ENCODE assay signal across 17 cellular contexts in the genomic region with DNA sequence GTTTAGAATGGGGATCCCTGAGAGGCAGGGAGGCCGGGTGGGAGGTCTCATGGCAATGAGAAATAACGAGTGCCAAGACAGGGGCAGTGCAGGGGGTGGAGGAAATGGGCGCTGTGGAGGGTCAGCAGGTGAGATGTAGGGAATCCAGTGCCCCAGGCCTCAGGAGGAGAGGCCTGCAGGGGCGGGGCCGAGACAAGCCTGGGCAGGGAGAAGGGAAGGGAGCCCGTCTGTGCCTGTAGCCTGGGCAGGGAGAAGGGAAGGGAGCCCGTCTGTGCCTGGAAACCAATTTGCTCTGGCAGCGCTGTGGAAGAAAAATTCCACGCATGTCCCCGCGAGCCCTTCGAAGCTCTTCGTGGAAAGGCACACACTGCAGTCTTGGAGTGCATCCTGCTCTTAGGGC. TPM values are rescaled to one million over a fixed set of nuclear protein-coding genes. Genes with fewer than 3 reads are reported as not detected.
DNase-seq lines count a peak whose midpoint lies in the region; ATAC-seq and TF ChIP-seq lines count a peak whose summit lies in the region.
"Had no signal": no experiment of that assay in that cellular context is flagged by ENCODE, and none has a peak within 500 bp of the region (broad histone marks: within the 10 kb centered on the region; RNA-seq: fewer than 3 reads in every experiment).

No MANE protein-coding gene starts in this region.

- no peaks in the 10 kb centered on the region for H3K9me2 ChIP-seq in GM23338 (ENCODE audit: insufficient read depth)

- H3K79me2 ChIP-seq in GM23338 (replicated peaks; ENCODE audit: insufficient read depth) = no peaks in the 10 kb centered on the region

- DNase-seq in GM23338 (ENCODE audit: low spot score) (no peak), NCI-H1105 (lab: John Stamatoyannopoulos, UW) (peak; percentile 16), RWPE2 (ENCODE audit: low spot score) (no peak), hypothalamus (lab: John Stamatoyannopoulos, UW) (no peak), NCI-H1092 treated with DMSO at 0.1 percent for 48 hours (lab: John Stamatoyannopoulos, UW) (no peak)
- DNase-seq in activated T-cell treated with anti-CD3 and anti-CD28 coated beads, Interleukin-2, amount 50 U/mL, for 1 hour = no peak
- DNase-seq: CD4-positive, alpha-beta memory T cell; H9; NCI-H146; NCI-H2081 treated with DMSO at 0.1 percent for 48 hours; NCI-H446 treated with DMSO at 0.1 percent for 48 hours; OCI-M1; RPMI8226; SW 1271 had no signal

- H3K27ac ChIP-seq in GM23338 (ENCODE audit: low read depth) (no peak overlapping the region), RWPE2 (ENCODE audit: poor library complexity, severe bottlenecking) (peak overlapping the region; percentile 43)
- H3K27ac ChIP-seq: SJSA1 had no signal

- H3K9me3 ChIP-seq in RWPE2 (ENCODE audit: severe bottlenecking) = no peaks in the 10 kb centered on the region
- H3K9me3 ChIP-seq: SJSA1 had no signal

- TF ChIP-seq CTCF in GM23338 (conservative IDR thresholded peaks at IDR 0.05; ENCODE audit: low read depth in 2 of 2) (no peak), RWPE2 (IDR thresholded peaks at IDR 0.05; ENCODE audit: poor library complexity, severe bottlenecking) (no peak)

- H3K36me3 Mint-ChIP-seq in GM23338 (ENCODE audit: low read depth) = peaks cover 2% of the 10 kb centered on the region; the same call in 2 of the 3 replicates
- H3K36me3 Mint-ChIP-seq: CD4-positive, alpha-beta memory T cell had no signal

- ATAC-seq in GM23338 = peak; percentile 35
- ATAC-seq in RWPE2 (ENCODE audit: low read depth) = peak; percentile 84
- peak; percentile 88 for ATAC-seq in esophagus mucosa

- H3K27ac Mint-ChIP-seq in GM23338 = no peak overlapping the region; the same call in 1 of the 2 replicates
- H3K27ac Mint-ChIP-seq: CD4-positive, alpha-beta memory T cell; H9 had no signal

- H4K20me1 ChIP-seq in GM23338 (replicated peaks; ENCODE audit: insufficient read depth) = no peaks in the 10 kb centered on the region

- H3K4me1 ChIP-seq in GM23338 (ENCODE audit: insufficient read depth) (no peaks in the 10 kb centered on the region; the same call in 1 of the 2 replicates), RWPE2 (ENCODE audit: insufficient read depth, poor library complexity, severe bottlenecking) (peaks cover 25% of the 10 kb centered on the region)

- H3K27me3 ChIP-seq in GM23338 (ENCODE audit: insufficient read depth) = no peaks in the 10 kb centered on the region
- no peaks in the 10 kb centered on the region for H3K27me3 ChIP-seq in RWPE2 (ENCODE audit: insufficient read depth, poor library complexity, severe bottlenecking)
- H3K27me3 ChIP-seq: SJSA1 had no signal

- H3K27me3 Mint-ChIP-seq in GM23338 (ENCODE audit: insufficient read depth, low read depth, poor library complexity) = peaks cover 13% of the 10 kb centered on the region
- H3K27me3 Mint-ChIP-seq: CD4-positive, alpha-beta memory T cell had no signal

- H3K36me3 ChIP-seq in GM23338 (ENCODE audit: insufficient read depth) (no peaks in the 10 kb centered on the region), RWPE2 (ENCODE audit: low read depth) (no peaks in the 10 kb centered on the region)
- H3K36me3 ChIP-seq: SJSA1 had no signal

- no peak overlapping the region for H3K4me3 Mint-ChIP-seq in GM23338
- H3K4me3 Mint-ChIP-seq: B cell; CD4-positive, alpha-beta memory T cell; H9 had no signal

- H3F3A ChIP-seq in GM23338 (replicated peaks; ENCODE audit: low read depth) = no peaks in the 10 kb centered on the region

- H3K9me3 Mint-ChIP-seq in GM23338 = peaks cover 18% of the 10 kb centered on the region

- peaks cover 10% of the 10 kb centered on the region for H3K4me1 Mint-ChIP-seq in GM23338
- H3K4me1 Mint-ChIP-seq: B cell had no signal

- no peak overlapping the region for H3K4me2 ChIP-seq in GM23338

- H3K4me3 ChIP-seq in GM23338 (no peak overlapping the region), RWPE2 (ENCODE audit: severe bottlenecking) (no peak overlapping the region)
- H3K4me3 ChIP-seq: SJSA1 had no signal

- no peak overlapping the region for H2AFZ ChIP-seq in GM23338

TF ChIP-seq in GM23338, 12 proteins besides CTCF, POLR2A, EP300 and RAD21 (continues in another document):
- no peak for TF ChIP-seq EZH2 (IDR thresholded peaks at IDR 0.05; ENCODE audit: low read depth, unreplicated experiment)
- no peak for TF ChIP-seq ZNF331 (CRISPR knock-in tag; IDR thresholded peaks at IDR 0.05; ENCODE audit: low read depth)
- no peak for TF ChIP-seq CREB1 (CRISPR knock-in tag; IDR thresholded peaks at IDR 0.05; ENCODE audit: low read depth)
- no peak for TF ChIP-seq ZNF114 (CRISPR knock-in tag; IDR thresholded peaks at IDR 0.05)
- TF ChIP-seq NANOG (IDR thresholded peaks at IDR 0.05; ENCODE audit: borderline replicate concordance) = no peak
- TF ChIP-seq, protein P1, sequence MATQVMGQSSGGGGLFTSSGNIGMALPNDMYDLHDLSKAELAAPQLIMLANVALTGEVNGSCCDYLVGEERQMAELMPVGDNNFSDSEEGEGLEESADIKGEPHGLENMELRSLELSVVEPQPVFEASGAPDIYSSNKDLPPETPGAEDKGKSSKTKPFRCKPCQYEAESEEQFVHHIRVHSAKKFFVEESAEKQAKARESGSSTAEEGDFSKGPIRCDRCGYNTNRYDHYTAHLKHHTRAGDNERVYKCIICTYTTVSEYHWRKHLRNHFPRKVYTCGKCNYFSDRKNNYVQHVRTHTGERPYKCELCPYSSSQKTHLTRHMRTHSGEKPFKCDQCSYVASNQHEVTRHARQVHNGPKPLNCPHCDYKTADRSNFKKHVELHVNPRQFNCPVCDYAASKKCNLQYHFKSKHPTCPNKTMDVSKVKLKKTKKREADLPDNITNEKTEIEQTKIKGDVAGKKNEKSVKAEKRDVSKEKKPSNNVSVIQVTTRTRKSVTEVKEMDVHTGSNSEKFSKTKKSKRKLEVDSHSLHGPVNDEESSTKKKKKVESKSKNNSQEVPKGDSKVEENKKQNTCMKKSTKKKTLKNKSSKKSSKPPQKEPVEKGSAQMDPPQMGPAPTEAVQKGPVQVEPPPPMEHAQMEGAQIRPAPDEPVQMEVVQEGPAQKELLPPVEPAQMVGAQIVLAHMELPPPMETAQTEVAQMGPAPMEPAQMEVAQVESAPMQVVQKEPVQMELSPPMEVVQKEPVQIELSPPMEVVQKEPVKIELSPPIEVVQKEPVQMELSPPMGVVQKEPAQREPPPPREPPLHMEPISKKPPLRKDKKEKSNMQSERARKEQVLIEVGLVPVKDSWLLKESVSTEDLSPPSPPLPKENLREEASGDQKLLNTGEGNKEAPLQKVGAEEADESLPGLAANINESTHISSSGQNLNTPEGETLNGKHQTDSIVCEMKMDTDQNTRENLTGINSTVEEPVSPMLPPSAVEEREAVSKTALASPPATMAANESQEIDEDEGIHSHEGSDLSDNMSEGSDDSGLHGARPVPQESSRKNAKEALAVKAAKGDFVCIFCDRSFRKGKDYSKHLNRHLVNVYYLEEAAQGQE (IDR thresholded peaks at IDR 0.05; ENCODE audit: unreplicated experiment) = no peak

RNA-seq across cellular contexts. Expression of a gene that starts 10.6 kb away (rescaled TPM):
- total RNA-seq in GM23338 (2014; rRNA removed; shearing (Covaris generic)) = 180 and 190 TPM in 2 replicates
- polyA plus RNA-seq in GM23338 (2016; fragmentation: Nextera tagmentation; extraction: Ambion mirVana) = 69.6 and 76.5 TPM in 2 replicates
- total RNA-seq in esophagus mucosa = 60.3 TPM

Comparison
In these comparisons a context has a peak if more than half of its experiments do, and no peak if none do; other contexts are left out.
1. ATAC-seq: peak in every context shown above with its lines; median percentile 88 in esophagus mucosa; 84 in RWPE2; 35 in GM23338.